11 cellular contexts compared by ENCODE assay signal in genomic region chr7:137936509-137937201, GRCh38.
DNase-seq lines count a peak whose midpoint lies in the region; ATAC-seq and TF ChIP-seq lines count a peak whose summit lies in the region.
"Had no signal": no experiment of that assay in that cellular context is flagged by ENCODE, and none has a peak within 500 bp of the region (broad histone marks: within the 10 kb centered on the region; RNA-seq: fewer than 3 reads in every experiment).

No MANE protein-coding gene starts in this region.

- H3K36me3 ChIP-seq in right atrium auricular region (no peaks in the 10 kb centered on the region), upper lobe of left lung (no peaks in the 10 kb centered on the region)
- H3K36me3 ChIP-seq: WERI-Rb-1 had no signal

- H3K27ac ChIP-seq in right atrium auricular region (peak overlapping the region; percentile 22 to 52), upper lobe of left lung (peak overlapping the region; percentile 38 to 62 (median 51))
- H3K27ac ChIP-seq: WERI-Rb-1 had no signal

- ATAC-seq in Right ventricle myocardium superior (ENCODE audit: poor library complexity): no peak
- no peak for ATAC-seq in central memory CD8-positive, alpha-beta T cell (replicated peaks; ENCODE audit: extremely low read depth, poor library complexity, severe bottlenecking)
- no peak for ATAC-seq in upper lobe of left lung (ENCODE audit: low FRiP score in 2 of 2)

- peaks cover 0 to 81% of the 10 kb centered on the region in 2 donors for H3K4me1 ChIP-seq in right atrium auricular region
- H3K4me1 ChIP-seq in upper lobe of left lung: peaks cover 45 to 60% (median 52%) of the 10 kb centered on the region in 4 donors

- H3K9me3 Mint-ChIP-seq in central memory CD8-positive, alpha-beta T cell: no peaks in the 10 kb centered on the region
- no peaks in the 10 kb centered on the region for H3K9me3 Mint-ChIP-seq in nephron progenitor cell
- H3K9me3 Mint-ChIP-seq: activated naive CD4-positive, alpha-beta T cell treated with anti-CD3 and anti-CD28 coated beads, Interleukin-2, amount 50 U/mL, for 24 hours had no signal

- H3K4me1 Mint-ChIP-seq in central memory CD8-positive, alpha-beta T cell: peaks cover 37% of the 10 kb centered on the region
- peaks cover 69% of the 10 kb centered on the region for H3K4me1 Mint-ChIP-seq in nephron progenitor cell

- no peak overlapping the region for H3K4me3 Mint-ChIP-seq in central memory CD8-positive, alpha-beta T cell
- no peak overlapping the region for H3K4me3 Mint-ChIP-seq in nephron progenitor cell

- H3K27me3 ChIP-seq in right atrium auricular region: no peaks in the 10 kb centered on the region
- no peaks in the 10 kb centered on the region for H3K27me3 ChIP-seq in upper lobe of left lung

- intact Hi-C loops in Right ventricle myocardium superior (cut with DNase I): no loop called here

- no peak for TF ChIP-seq POLR2A in upper lobe of left lung (IDR thresholded peaks at IDR 0.05)

- H3K36me3 Mint-ChIP-seq in central memory CD8-positive, alpha-beta T cell (ENCODE audit: insufficient read depth): no peaks in the 10 kb centered on the region
- peaks cover 29% of the 10 kb centered on the region for H3K36me3 Mint-ChIP-seq in nephron progenitor cell (ENCODE audit: low read depth)

- peak overlapping the region; percentile 85 for H3K27ac Mint-ChIP-seq in central memory CD8-positive, alpha-beta T cell (ENCODE audit: low read depth)
- H3K27ac Mint-ChIP-seq in nephron progenitor cell: peak overlapping the region; percentile 96

- TF ChIP-seq CTCF in right atrium auricular region (IDR thresholded peaks at IDR 0.05): no peak
- no peak for TF ChIP-seq CTCF in nephron progenitor cell (IDR thresholded peaks at IDR 0.05)
- TF ChIP-seq CTCF in upper lobe of left lung (IDR thresholded peaks at IDR 0.05): no peak

- H3K4me3 ChIP-seq in right atrium auricular region (no peak overlapping the region), upper lobe of left lung (no peak overlapping the region)

- no peaks in the 10 kb centered on the region for H3K27me3 Mint-ChIP-seq in central memory CD8-positive, alpha-beta T cell
- peaks cover 4% of the 10 kb centered on the region for H3K27me3 Mint-ChIP-seq in nephron progenitor cell (ENCODE audit: low read depth, poor library complexity)
- H3K27me3 Mint-ChIP-seq: activated naive CD4-positive, alpha-beta T cell treated with anti-CD3 and anti-CD28 coated beads, Interleukin-2, amount 50 U/mL, for 24 hours had no signal

- TF ChIP-seq EP300 in upper lobe of left lung (IDR thresholded peaks at IDR 0.05): no peak

- no peaks in the 10 kb centered on the region for H3K9me3 ChIP-seq in right atrium auricular region
- H3K9me3 ChIP-seq in upper lobe of left lung: no peaks in the 10 kb centered on the region

- WGBS in upper lobe of left lung, 2 donors: 75 to 83% methylated on average over 9 of the region's 9 CpGs

- DNase-seq in right atrium auricular region (ENCODE audit: low spot score) (no peak), Right ventricle myocardium superior (no peak), nephron progenitor cell (no peak), upper lobe of left lung (no peak), occipital lobe (lab: John Stamatoyannopoulos, UW) (no peak), A172 (ENCODE audit: low spot score) (no peak), cortex of kidney (lab: John Stamatoyannopoulos, UW) (no peak)
- DNase-seq in central memory CD8-positive, alpha-beta T cell (ENCODE audit: low spot score in 2 of 2): no peak
- DNase-seq: NCI-H187 treated with DMSO at 0.1 percent for 48 hours, WERI-Rb-1 had no signal
